ENCODE assay signal across 8 cellular contexts in genomic region chrX:63209645-63210044, GRCh38.
DNase-seq lines count a peak whose midpoint lies in the region; ATAC-seq, FAIRE-seq and TF ChIP-seq lines count a peak whose summit lies in the region.
"Not testable (repeated sequence)": the region's sequence is repeated elsewhere in the genome, so short reads cannot be mapped to it uniquely, and the experiment has no call there.

No MANE protein-coding gene starts in this region.

- not testable (repeated sequence) for H3K9me3 ChIP-seq in Panc1 (ENCODE audit: control insufficient read depth, insufficient read depth, low read depth, low read length); left lung; aorta (ENCODE audit: control insufficient read depth, low read length)

- not testable (repeated sequence) for DNase-seq in GM19239 (ENCODE audit: insufficient read length, low spot score); Panc1 (ENCODE audit: low read depth, low spot score); left lung; aorta

- peak; percentile 63 for ATAC-seq in GM18511 (IDR thresholded peaks at IDR 0.05; ENCODE audit: unreplicated experiment)
- peak; percentile 65 for ATAC-seq in GM21529 (IDR thresholded peaks at IDR 0.05; ENCODE audit: unreplicated experiment)
- peak; percentile 76 for ATAC-seq in HG02798 (IDR thresholded peaks at IDR 0.05; ENCODE audit: poor library complexity, unreplicated experiment)
- peak; percentile 76 for ATAC-seq in HG03342 (IDR thresholded peaks at IDR 0.05; ENCODE audit: unreplicated experiment)
- ATAC-seq in Panc1 = peak; percentile 66; the same call in 1 of the 2 replicates
- peak; percentile 85 for ATAC-seq in left lung
- ATAC-seq in aorta (ENCODE audit: low FRiP score) = peak; percentile 53

- in situ Hi-C loops in Panc1 (cut with HindIII; ENCODE audit: low pct_unique_long_range_greater_than_20kb, low sequenced_read_pairs) = not testable (repeated sequence)

- H3K27ac ChIP-seq in Panc1 (ENCODE audit: low read length); left lung; aorta (ENCODE audit: low read depth in 1 of 2, low read length in 2 of 2): not testable (repeated sequence)

- intact Hi-C loops in Panc1 (cut with micrococcal nuclease; ENCODE audit: unreplicated experiment); left lung (cut with DNase I); aorta (cut with DNase I): not testable (repeated sequence)

- not testable (repeated sequence) for H3K27me3 ChIP-seq in Panc1 (ENCODE audit: control insufficient read depth, insufficient read depth, low read length); left lung; aorta (ENCODE audit: control insufficient read depth in 1 of 2, insufficient read depth in 2 of 2, low read length in 1 of 2)

- TF ChIP-seq CTCF in Panc1 (IDR thresholded peaks at IDR 0.05); left lung (IDR thresholded peaks at IDR 0.05): not testable (repeated sequence)

- WGBS in aorta, 2 donors = no CpG with 5 or more reads among the region's 1 CpG

- FAIRE-seq in GM19239 (lab: Jason Lieb, UNC) = peak; percentile 21

- CTCF ChIA-PET in Panc1 (lab: Charles Lee) = not testable (repeated sequence)

- H3K4me3 ChIP-seq in Panc1 (ENCODE audit: low read depth in 2 of 2, low read length in 2 of 2); left lung; aorta (ENCODE audit: low read length in 2 of 2): not testable (repeated sequence)

- H3K36me3 ChIP-seq in Panc1 (ENCODE audit: control insufficient read depth, insufficient read depth, low read length); left lung; aorta (ENCODE audit: control insufficient read depth in 1 of 2, insufficient read depth in 2 of 2, low read length in 1 of 2): not testable (repeated sequence)

- H3K4me1 ChIP-seq in Panc1 (ENCODE audit: control insufficient read depth, insufficient read depth, low read length); left lung; aorta (ENCODE audit: control insufficient read depth in 1 of 2, insufficient read depth in 2 of 2, low read length in 2 of 2): not testable (repeated sequence)

- POLR2A ChIA-PET in Panc1 (lab: Charles Lee) = not testable (repeated sequence)

- BruUV-seq in Panc1 (replicated peaks; lab: Mats Ljungman, UMichigan) = not testable (repeated sequence)
